10 cellular contexts compared by ENCODE assay signal in the genomic region with DNA sequence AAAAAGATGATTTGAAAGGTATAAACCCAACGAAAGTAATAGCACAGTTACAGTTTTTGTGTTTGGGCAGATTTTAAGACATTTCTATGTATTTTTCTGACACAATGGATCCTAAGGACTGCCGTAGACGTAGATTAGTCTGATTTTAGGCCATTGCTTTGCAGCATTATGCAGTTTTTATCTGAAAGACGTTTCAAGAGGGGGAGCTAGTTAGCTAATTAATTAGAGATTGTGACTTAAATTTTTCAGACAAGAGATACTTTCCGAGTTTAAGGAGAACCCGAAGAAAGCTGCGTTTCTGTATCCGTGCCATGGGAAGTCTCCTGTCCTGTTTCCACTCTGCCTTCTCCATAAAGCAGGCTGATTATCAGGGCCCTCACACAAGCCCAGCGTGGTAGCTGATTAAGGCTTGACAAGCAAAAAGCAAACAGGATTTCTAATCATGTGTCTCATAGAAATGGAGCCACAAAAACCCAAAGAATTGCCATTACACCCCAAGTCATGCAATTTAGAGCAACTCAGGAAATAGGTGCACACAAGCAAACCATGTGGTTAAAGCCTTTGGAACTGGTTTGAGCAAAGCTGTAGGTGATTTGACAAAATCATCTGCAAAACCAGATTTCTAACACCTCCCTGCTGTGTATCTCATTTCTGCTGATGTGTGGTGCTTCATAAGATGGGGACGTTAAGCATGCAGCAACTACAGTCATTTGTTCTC.
DNase-seq lines count a peak whose midpoint lies in the region; ATAC-seq, FAIRE-seq and TF ChIP-seq lines count a peak whose summit lies in the region.
"Had no signal": no experiment of that assay in that cellular context is flagged by ENCODE, and none has a peak within 500 bp of the region (broad histone marks: within the 10 kb centered on the region; RNA-seq: fewer than 3 reads in every experiment).

No MANE protein-coding gene starts in this region.

- CTCF ChIA-PET in HepG2 (lab: Yijun Ruan, JAX; ENCODE audit: low intra/inter-chr PET ratio, low total read pairs), result no interaction called here

- no peaks in the 10 kb centered on the region for H3K79me2 ChIP-seq in HepG2 (ENCODE audit: insufficient read depth, low read length)

- H3K4me3 Mint-ChIP-seq in activated T-helper 2 cell treated with anti-CD3 and anti-CD28 coated beads, Interferon-gamma antibody, Interleukin-2, Interleukin-4, amounts not matched to agents 10 μg/mL and 5 μg/mL and 100 μg/mL, durations not matched to agents 14 hours and 24 hours and 36 hours (ENCODE audit: low read depth), result peak overlapping the region; percentile 89
- H3K4me3 Mint-ChIP-seq in endothelial cell (ENCODE audit: unreplicated experiment), result no peak overlapping the region

- TF ChIP-seq CTCF in AG09319 (IDR thresholded peaks at IDR 0.05; ENCODE audit: low read depth, low read length) (peak; percentile 19), HepG2 (CRISPR knock-in tag; IDR thresholded peaks at IDR 0.05) (no peak), endothelial cell (IDR thresholded peaks at IDR 0.05; ENCODE audit: unreplicated experiment) (no peak)

- H3K4me1 ChIP-seq in HepG2 (ENCODE audit: insufficient read depth, low read length), result no peaks in the 10 kb centered on the region

- H3K27me3 Mint-ChIP-seq in activated T-helper 2 cell treated with anti-CD3 and anti-CD28 coated beads, Interferon-gamma antibody, Interleukin-2, Interleukin-4, amounts not matched to agents 10 μg/mL and 5 μg/mL and 100 μg/mL, durations not matched to agents 14 hours and 24 hours and 36 hours (ENCODE audit: low read depth), result no peaks in the 10 kb centered on the region
- H3K27me3 Mint-ChIP-seq in endothelial cell (ENCODE audit: unreplicated experiment), result no peaks in the 10 kb centered on the region

- H3K4me1 Mint-ChIP-seq in activated T-helper 2 cell treated with anti-CD3 and anti-CD28 coated beads, Interferon-gamma antibody, Interleukin-2, Interleukin-4, amounts not matched to agents 10 μg/mL and 5 μg/mL and 100 μg/mL, durations not matched to agents 14 hours and 24 hours and 36 hours (ENCODE audit: low read depth), result peaks cover 58% of the 10 kb centered on the region
- no peaks in the 10 kb centered on the region for H3K4me1 Mint-ChIP-seq in endothelial cell (ENCODE audit: unreplicated experiment)

- H3K27ac Mint-ChIP-seq in activated T-helper 2 cell treated with anti-CD3 and anti-CD28 coated beads, Interferon-gamma antibody, Interleukin-2, Interleukin-4, amounts not matched to agents 10 μg/mL and 5 μg/mL and 100 μg/mL, durations not matched to agents 14 hours and 24 hours and 36 hours, result peak overlapping the region; percentile 90
- no peak overlapping the region for H3K27ac Mint-ChIP-seq in endothelial cell (ENCODE audit: unreplicated experiment)

- BruUV-seq in HepG2 (replicated peaks; lab: Mats Ljungman, UMichigan), result no TSS peak

- no peak for TF ChIP-seq RAD21 in HepG2 (CRISPR knock-in tag; IDR thresholded peaks at IDR 0.05)

- ATAC-seq in GM18502 (IDR thresholded peaks at IDR 0.05; ENCODE audit: poor library complexity, unreplicated experiment) (peak; percentile 49), HepG2 (no peak), HG03520 (IDR thresholded peaks at IDR 0.05; ENCODE audit: unreplicated experiment) (no peak)

- in situ Hi-C loops in HepG2 (cut with HindIII; ENCODE audit: extremely low pct_ligation_motif_present, low pct_unique_long_range_greater_than_20kb), result no loop called here

- no peak for DNase-seq in AG09319 (ENCODE audit: extremely low read depth, low read depth)
- DNase-seq in activated T-helper 2 cell treated with anti-CD3 and anti-CD28 coated beads, Interferon-gamma antibody, Interleukin-2, Interleukin-4, amounts not matched to agents 10 μg/mL and 5 μg/mL and 100 μg/mL, durations not matched to agents 14 hours and 24 hours and 36 hours (ENCODE audit: low spot score), result peak; percentile 51
- no peak for DNase-seq in HepG2 (ENCODE audit: low spot score)
- DNase-seq in NCI-H2029 (lab: John Stamatoyannopoulos, UW), result no peak
- no peak for DNase-seq in endothelial cell (ENCODE audit: low spot score)
- DNase-seq in NCI-H2227 (lab: John Stamatoyannopoulos, UW; ENCODE audit: unreplicated experiment), result no peak
- DNase-seq: amniotic stem cell, PC-9 had no signal

- WGBS in HepG2 (ENCODE audit: low lambda C conversion rate), result 40% methylated on average over 10 of the region's 10 CpGs

- no peaks in the 10 kb centered on the region for H3K9me3 ChIP-seq in HepG2 (ENCODE audit: low read length)

- no peak for TF ChIP-seq POLR2A in HepG2 (IDR thresholded peaks at IDR 0.05; ENCODE audit: insufficient read depth in 1 of 2, low read depth in 2 of 2, low read length in 2 of 2)

- H3K36me3 Mint-ChIP-seq in activated T-helper 2 cell treated with anti-CD3 and anti-CD28 coated beads, Interferon-gamma antibody, Interleukin-2, Interleukin-4, amounts not matched to agents 10 μg/mL and 5 μg/mL and 100 μg/mL, durations not matched to agents 14 hours and 24 hours and 36 hours (ENCODE audit: low read depth), result peaks cover 54% of the 10 kb centered on the region
- no peaks in the 10 kb centered on the region for H3K36me3 Mint-ChIP-seq in endothelial cell (ENCODE audit: low read depth, unreplicated experiment)

- H3K27ac ChIP-seq in HepG2 (ENCODE audit: extremely low read length, insufficient read depth, low read length), result no peak overlapping the region
- H3K27ac ChIP-seq: PC-9 had no signal

- peaks cover 0 to 5% of the 10 kb centered on the region in 2 experiments; a peak in 1 of 5 replicates for H3K27me3 ChIP-seq in HepG2 (ENCODE audit: control insufficient read depth in 1 of 2, insufficient read depth in 2 of 2, low read length in 2 of 2)

- H2AFZ ChIP-seq in HepG2 (ENCODE audit: low read length), result no peak overlapping the region
- H2AFZ ChIP-seq: PC-9 had no signal

- TF ChIP-seq EP300 in HepG2 (IDR thresholded peaks at IDR 0.05; ENCODE audit: low read depth in 2 of 2, low read length in 2 of 2) (no peak), HepG2 (CRISPR knock-in tag; IDR thresholded peaks at IDR 0.05; ENCODE audit: borderline replicate concordance) (no peak)

- no peak overlapping the region for H3K4me3 ChIP-seq in HepG2 (replicated peaks in 1 of 3; ENCODE audit: insufficient read depth in 1 of 3, low read depth in 2 of 3, low read length in 3 of 3)
- H3K4me3 ChIP-seq: PC-9 had no signal

- H3K4me2 ChIP-seq in HepG2 (ENCODE audit: low read depth, low read length), result no peak overlapping the region
- H3K4me2 ChIP-seq: PC-9 had no signal

- POLR2A ChIA-PET in HepG2 (lab: Yijun Ruan, JAX), result no interaction called here

- no peak overlapping the region for H3K9ac ChIP-seq in HepG2 (ENCODE audit: insufficient read depth, low read depth, low read length)

- intact Hi-C loops in activated T-helper 2 cell treated with anti-CD3 and anti-CD28 coated beads, Interferon-gamma antibody, Interleukin-2, Interleukin-4, amounts not matched to agents 10 μg/mL and 5 μg/mL and 100 μg/mL, durations not matched to agents 14 hours and 24 hours and 36 hours (cut with micrococcal nuclease), result loop anchor here (1.0 to 10.0 kb wide), 13 partner anchors 33 to 960 kb away; partner anchors contain the start of gene ID2
- intact Hi-C loops in HepG2 (cut with micrococcal nuclease; ENCODE audit: unreplicated experiment), result no loop called here

- FAIRE-seq in HepG2 (lab: Jason Lieb, UNC), result no peak

- H3K36me3 ChIP-seq in HepG2 (replicated peaks in 1 of 2; ENCODE audit: control insufficient read depth in 1 of 2, insufficient read depth in 2 of 2, low read length in 2 of 2), result no peaks in the 10 kb centered on the region

- H4K20me1 ChIP-seq in HepG2 (ENCODE audit: insufficient read depth, low read length), result no peaks in the 10 kb centered on the region

- no peaks in the 10 kb centered on the region for H3K9me3 Mint-ChIP-seq in activated T-helper 2 cell treated with anti-CD3 and anti-CD28 coated beads, Interferon-gamma antibody, Interleukin-2, Interleukin-4, amounts not matched to agents 10 μg/mL and 5 μg/mL and 100 μg/mL, durations not matched to agents 14 hours and 24 hours and 36 hours
- no peaks in the 10 kb centered on the region for H3K9me3 Mint-ChIP-seq in endothelial cell (ENCODE audit: unreplicated experiment)

TF ChIP-seq in HepG2, 621 proteins besides CTCF, POLR2A, EP300 and RAD21:
- no peak for TF ChIP-seq CHCHD3 (CRISPR knock-in tag; IDR thresholded peaks at IDR 0.05)
- TF ChIP-seq STAG1 (CRISPR knock-in tag; IDR thresholded peaks at IDR 0.05), result 0 out of 2 replicates have a peak, but pooled peaks have one; percentile 28
